7 cellular contexts compared by ENCODE assay signal in the genomic region with DNA sequence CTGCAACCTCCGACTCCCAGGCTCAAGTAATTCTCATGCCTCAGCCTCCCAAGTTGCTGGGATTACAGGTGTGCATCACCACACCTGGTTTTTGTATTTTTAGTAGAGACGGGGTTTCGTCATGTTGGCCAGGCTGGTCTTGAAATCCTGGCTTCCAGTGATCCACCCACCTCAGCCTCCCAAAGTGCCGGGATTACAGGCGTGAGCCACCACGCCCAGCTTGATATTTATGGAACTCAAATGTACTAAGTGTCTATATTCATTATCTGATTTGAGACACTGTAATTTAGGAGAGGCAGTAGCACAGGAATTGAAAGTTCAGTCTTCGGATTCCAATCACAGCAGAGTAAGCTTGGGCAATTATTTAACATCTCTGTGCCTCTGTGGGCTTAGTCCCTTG. TPM values are rescaled to one million over a fixed set of nuclear protein-coding genes. Genes with fewer than 3 reads are reported as not detected.
DNase-seq lines count a peak whose midpoint lies in the region; ATAC-seq and TF ChIP-seq lines count a peak whose summit lies in the region.
"Not testable (repeated sequence)": the region's sequence is repeated elsewhere in the genome, so short reads cannot be mapped to it uniquely, and the experiment has no call there.

No MANE protein-coding gene starts in this region.

- not testable (repeated sequence) for H3K27me3 ChIP-seq in CD4-positive, alpha-beta T cell (ENCODE audit: control insufficient read depth, insufficient read depth, low read length); SK-N-SH (ENCODE audit: insufficient read depth); mammary epithelial cell (ENCODE audit: insufficient read depth, low read length)

- H3F3A ChIP-seq in SK-N-SH (replicated peaks; ENCODE audit: insufficient read depth) = not testable (repeated sequence)

- DNase-seq in CD4-positive, alpha-beta T cell; SK-N-SH; mammary epithelial cell; memory B cell (ENCODE audit: low spot score in 2 of 2): not testable (repeated sequence)

- CTCF ChIA-PET in CD4-positive, alpha-beta T cell (lab: Charles Lee) = interaction anchor here (0.8 to 2.4 kb wide), 28 partner anchors 14 to 325 kb away, joined by 3 to 24 read pairs (median 5); no protein-coding TSS in a partner anchor
- CTCF ChIA-PET in SK-N-SH (lab: Yijun Ruan, JAX) (interaction anchor here (0.6 to 3.2 kb wide), 42 partner anchors 10 to 600 kb away, joined by 3 to 40 read pairs (median 6); no protein-coding TSS in a partner anchor), mammary epithelial cell (lab: Charles Lee; ENCODE audit: low non-redundant PET) (interaction anchor here (0.6 to 0.8 kb wide), 4 partner anchors 9 to 325 kb away, joined by 3 to 4 read pairs (median 3); no protein-coding TSS in a partner anchor)

- H3K4me3 ChIP-seq in SK-N-SH (ENCODE audit: low read depth in 2 of 2, low read length in 1 of 2); mammary epithelial cell (replicated peaks in 1 of 3; ENCODE audit: insufficient read depth in 1 of 3, low read depth in 2 of 3, low read length in 3 of 3): not testable (repeated sequence)

- not testable (repeated sequence) for H3K9me3 Mint-ChIP-seq in CD4-positive, alpha-beta T cell; memory B cell

- H3K9ac ChIP-seq in SK-N-SH; mammary epithelial cell (ENCODE audit: insufficient read depth, low read length): not testable (repeated sequence)

- H3K9me2 ChIP-seq in SK-N-SH = not testable (repeated sequence)

- not testable (repeated sequence) for H3K4me3 Mint-ChIP-seq in CD4-positive, alpha-beta T cell; memory B cell

- not testable (repeated sequence) for H4K20me1 ChIP-seq in SK-N-SH (ENCODE audit: insufficient read depth); mammary epithelial cell (ENCODE audit: insufficient read depth, low read length)

- not testable (repeated sequence) for H3K27me3 Mint-ChIP-seq in CD4-positive, alpha-beta T cell; memory B cell

- peaks cover 13% of the 10 kb centered on the region for H3K4me1 Mint-ChIP-seq in CD4-positive, alpha-beta T cell (ENCODE audit: low read depth)
- H3K4me1 Mint-ChIP-seq in memory B cell = peaks cover 24% of the 10 kb centered on the region

- not testable (repeated sequence) for ATAC-seq in CD4-positive, alpha-beta T cell (ENCODE audit: poor library complexity)
- ATAC-seq in GM19324 (IDR thresholded peaks at IDR 0.05; ENCODE audit: low FRiP score, unreplicated experiment) (peak; percentile 20), GM21576 (IDR thresholded peaks at IDR 0.05; ENCODE audit: unreplicated experiment) (peak; percentile 5), HG03432 (IDR thresholded peaks at IDR 0.05; ENCODE audit: unreplicated experiment) (peak; percentile 10), memory B cell (ENCODE audit: low read depth) (peak; percentile 44)

- H3K4me1 ChIP-seq in SK-N-SH (ENCODE audit: control insufficient read depth in 1 of 2, insufficient read depth in 2 of 2, low read depth in 1 of 2, low read length in 1 of 2) = not testable (repeated sequence)
- H3K4me1 ChIP-seq in mammary epithelial cell (ENCODE audit: insufficient read depth, low read length) = peaks cover 12% of the 10 kb centered on the region

- H2AFZ ChIP-seq in SK-N-SH (ENCODE audit: low read depth) (0 out of 2 replicates have a peak overlapping the region, but pooled peaks have one; percentile 3), mammary epithelial cell (ENCODE audit: low read depth, low read length) (peak overlapping the region; percentile 47)

- not testable (repeated sequence) for H3K27ac ChIP-seq in CD4-positive, alpha-beta T cell (ENCODE audit: low read depth, low read length); SK-N-SH (ENCODE audit: low read depth in 2 of 2, low read length in 1 of 2); mammary epithelial cell (ENCODE audit: insufficient read depth, low read depth, low read length)

- not testable (repeated sequence) for TF ChIP-seq EP300 in SK-N-SH (IDR thresholded peaks at IDR 0.05; ENCODE audit: borderline replicate concordance in 1 of 2, low read depth in 1 of 2, low read length in 1 of 2)

- POLR2A ChIA-PET in CD4-positive, alpha-beta T cell (lab: Charles Lee) = interaction anchor here (0.9 to 2.0 kb wide), 11 partner anchors 19 to 325 kb away, joined by 3 to 12 read pairs (median 5); no protein-coding TSS in a partner anchor
- POLR2A ChIA-PET in SK-N-SH (lab: Yijun Ruan, JAX) = interaction anchor here (0.6 kb wide), 1 partner anchor 47 kb away, joined by 3 read pairs; no protein-coding TSS in a partner anchor

- dilution Hi-C loops in mammary epithelial cell (cut with HindIII; ENCODE audit: low sequenced_read_pairs) = loop anchor here (5.0 kb wide), 1 partner anchor 151 kb away; no protein-coding TSS in a partner anchor

- H3K27ac Mint-ChIP-seq in CD4-positive, alpha-beta T cell = peak overlapping the region; percentile 72
- peak overlapping the region; percentile 78 for H3K27ac Mint-ChIP-seq in memory B cell

- H3K36me3 ChIP-seq in SK-N-SH (replicated peaks in 1 of 2; ENCODE audit: control insufficient read depth in 1 of 2, insufficient read depth in 2 of 2, low read length in 1 of 2); mammary epithelial cell (ENCODE audit: insufficient read depth, low read length): not testable (repeated sequence)

- not testable (repeated sequence) for TF ChIP-seq RAD21 in SK-N-SH (IDR thresholded peaks at IDR 0.05; ENCODE audit: low read length)

- not testable (repeated sequence) for H3K4me2 ChIP-seq in SK-N-SH; mammary epithelial cell (ENCODE audit: insufficient read depth, low read depth, low read length)

- TF ChIP-seq CTCF in CD4-positive, alpha-beta T cell (IDR thresholded peaks at IDR 0.05); SK-N-SH (IDR thresholded peaks at IDR 0.05); mammary epithelial cell (conservative IDR thresholded peaks at IDR 0.05 in 1 of 2, IDR thresholded peaks at IDR 0.05 in 1 of 2; ENCODE audit: extremely low read depth in 1 of 2, insufficient read depth in 1 of 2, low read depth in 1 of 2, low read length in 2 of 2): not testable (repeated sequence)

- intact Hi-C loops in CD4-positive, alpha-beta T cell (cut with DNase I, micrococcal nuclease) = loop anchor here (1.0 to 10.0 kb wide), 7 partner anchors 53 to 599 kb away; no protein-coding TSS in a partner anchor
- intact Hi-C loops in mammary epithelial cell (cut with micrococcal nuclease) = loop anchor here (1.0 kb wide), 2 partner anchors 154 to 272 kb away; no protein-coding TSS in a partner anchor

- H3K9me3 ChIP-seq in CD4-positive, alpha-beta T cell (ENCODE audit: control insufficient read depth, low read length); SK-N-SH; mammary epithelial cell (replicated peaks; ENCODE audit: insufficient read depth, low read length): not testable (repeated sequence)

- BruUV-seq in mammary epithelial cell (replicated peaks; lab: Mats Ljungman, UMichigan) = not testable (repeated sequence)

- in situ Hi-C loops in mammary epithelial cell (cut with MboI; ENCODE audit: low sequenced_read_pairs in 2 of 2) = loop anchor here in 1 of 2 donors (10.0 kb wide), 1 partner anchor 47 kb away; no protein-coding TSS in a partner anchor

- H3K36me3 Mint-ChIP-seq in CD4-positive, alpha-beta T cell (ENCODE audit: low read depth) = peaks cover 34% of the 10 kb centered on the region
- H3K36me3 Mint-ChIP-seq in memory B cell = not testable (repeated sequence)

- H3K79me2 ChIP-seq in SK-N-SH (ENCODE audit: insufficient read depth); mammary epithelial cell (ENCODE audit: insufficient read depth, low read length): not testable (repeated sequence)

- 79% methylated on average over 6 of the region's 7 CpGs for WGBS in SK-N-SH (ENCODE audit: low lambda C conversion rate)
- WGBS in mammary epithelial cell (ENCODE audit: low coverage, missing lambda C conversion rate) = 80% methylated on average over 7 of the region's 7 CpGs

RNA-seq across cellular contexts. Expression of a gene that starts 5.7 kb away (rescaled TPM):
- 100 to 1,000 TPM; 107 to 109 TPM for total RNA-seq in CD4-positive, alpha-beta T cell
- 20.1 and 32.3 TPM in 2 replicates for polyA plus RNA-seq in SK-N-SH (2012; rRNA removed)
- 27.8 and 30.5 TPM in 2 replicates for polyA plus RNA-seq in SK-N-SH (2012; cell fraction: cytosol; rRNA removed)
- 18.5 and 36.1 TPM in 2 replicates for polyA plus RNA-seq in SK-N-SH (2012; cell fraction: nucleus; rRNA removed)
- total RNA-seq in mammary epithelial cell = 10 to 100 TPM; 59.4 to 78.2 TPM
- 23.6 TPM for polyA plus RNA-seq in mammary epithelial cell
- 20.2 TPM for polyA minus RNA-seq in mammary epithelial cell

RNA-seq across cellular contexts. Expression of a gene that starts 24.0 kb away (rescaled TPM):
- 100 to 1,000 TPM; 115 to 124 TPM for total RNA-seq in CD4-positive, alpha-beta T cell
- 0.46 and 0.62 TPM in 2 replicates for polyA plus RNA-seq in SK-N-SH (2012; rRNA removed)
- polyA plus RNA-seq in SK-N-SH (2012; cell fraction: cytosol; rRNA removed) = 0.66 and 0.93 TPM in 2 replicates
- 0.26 and 0.57 TPM in 2 replicates for polyA plus RNA-seq in SK-N-SH (2012; cell fraction: nucleus; rRNA removed)
- total RNA-seq in mammary epithelial cell = 10 to 100 TPM in 1 of 2 donors, under 1 TPM in 1; 0.83 to 17.5 TPM
- polyA plus RNA-seq in mammary epithelial cell = 1.00 TPM
- polyA minus RNA-seq in mammary epithelial cell = 1.7 TPM

Comparison
In these comparisons a context has a peak if more than half of its experiments do, and no peak if none do; other contexts are left out.
1. RNA of a gene that starts 24.0 kb away (total RNA-seq): 115 to 124 TPM in CD4-positive, alpha-beta T cell; 0.83 to 17.5 TPM in mammary epithelial cell; every median in the first group is over 4 times any median in the second.